Comparison of ENCODE assay signal across 1 cellular context in genomic region chr1:925532-926421, GRCh38.
TF ChIP-seq lines count a peak whose summit lies in the region.

No MANE protein-coding gene starts in this region.

TF ChIP-seq in endothelial cell of umbilical vein, 7 proteins besides CTCF, POLR2A, EP300 and RAD21:
- TF ChIP-seq GATA2 (IDR thresholded peaks at IDR 0.05; ENCODE audit: insufficient read depth, insufficient read length, low read depth, low read length) (no peak), EZH2 (IDR thresholded peaks at IDR 0.05; ENCODE audit: borderline replicate concordance, low read depth, low read length, severe bottlenecking) (peak; percentile 98)
